ENCODE assay signal across 24 cellular contexts in genomic region chr2:232951891-232952290, GRCh38.
DNase-seq lines count a peak whose midpoint lies in the region; ATAC-seq, FAIRE-seq and TF ChIP-seq lines count a peak whose summit lies in the region.
"Had no signal": no experiment of that assay in that cellular context is flagged by ENCODE, and none has a peak within 500 bp of the region (broad histone marks: within the 10 kb centered on the region; RNA-seq: fewer than 3 reads in every experiment).

No MANE protein-coding gene starts in this region.

- H3K9me3 ChIP-seq in A549, result no peaks in the 10 kb centered on the region
- no peaks in the 10 kb centered on the region for H3K9me3 ChIP-seq in astrocyte (ENCODE audit: insufficient read depth, low read depth, low read length)
- H3K9me3 ChIP-seq: uterus had no signal

- H3K9me3 Mint-ChIP-seq in astrocyte (ENCODE audit: unreplicated experiment), result peaks cover 3% of the 10 kb centered on the region
- H3K9me3 Mint-ChIP-seq: activated CD4-positive, alpha-beta T cell treated with anti-CD3 and anti-CD28 coated beads, Interleukin-2, amount 10 ng/mL, durations not matched to agents 24 days and 14 days; H9; IgD-negative memory B cell; mesothelial cell of epicardium; nephron had no signal

- peaks cover 32% of the 10 kb centered on the region for H3K27me3 Mint-ChIP-seq in astrocyte (ENCODE audit: low read depth, unreplicated experiment)
- H3K27me3 Mint-ChIP-seq: IgD-negative memory B cell had no signal

- no peak overlapping the region for H3K9ac ChIP-seq in astrocyte (ENCODE audit: low read length)

- H3K4me1 Mint-ChIP-seq in astrocyte (ENCODE audit: low read depth, unreplicated experiment), result peaks cover 1% of the 10 kb centered on the region
- H3K4me1 Mint-ChIP-seq: activated CD4-positive, alpha-beta T cell treated with anti-CD3 and anti-CD28 coated beads, Interleukin-2, amount 10 ng/mL, durations not matched to agents 24 days and 14 days had no signal

- no peak for TF ChIP-seq CTCF in A549 (IDR thresholded peaks at IDR 0.05)
- TF ChIP-seq CTCF in astrocyte (IDR thresholded peaks at IDR 0.05; ENCODE audit: insufficient read depth, low read depth, low read length), result no peak

- POLR2A ChIA-PET in A549 (lab: Yijun Ruan, JAX), result no interaction called here

- TF ChIP-seq POLR2A in A549 (IDR thresholded peaks at IDR 0.05; ENCODE audit: low read length), result no peak

- peak overlapping the region; percentile 9 for H3K4me2 ChIP-seq in A549
- H3K4me2 ChIP-seq in astrocyte (ENCODE audit: low read length), result no peak overlapping the region

- H3K4me3 Mint-ChIP-seq in astrocyte (ENCODE audit: unreplicated experiment), result no peak overlapping the region
- H3K4me3 Mint-ChIP-seq: activated CD4-positive, alpha-beta T cell treated with anti-CD3 and anti-CD28 coated beads, Interleukin-2, amount 10 ng/mL, durations not matched to agents 24 days and 14 days; H9; IgD-negative memory B cell; mesothelial cell of epicardium; nephron had no signal

- ATAC-seq in A549, result peak; percentile 68 to 86; a peak in 4 of 6 replicates

- H3K79me2 ChIP-seq in astrocyte (ENCODE audit: insufficient read depth, low read length), result no peaks in the 10 kb centered on the region

- 41% methylated on average over 7 of the region's 7 CpGs for WGBS in A549 (ENCODE audit: missing lambda C conversion rate)

- no peak overlapping the region for H3K4me3 ChIP-seq in A549
- no peak overlapping the region for H3K4me3 ChIP-seq in astrocyte (ENCODE audit: insufficient read depth, low read depth, low read length)
- H3K4me3 ChIP-seq: skin epidermis, uterus had no signal

- H2AFZ ChIP-seq in astrocyte (ENCODE audit: low read depth, low read length), result no peak overlapping the region

- TF ChIP-seq RAD21 in A549 (conservative IDR thresholded peaks at IDR 0.05 in 1 of 2, IDR thresholded peaks at IDR 0.05 in 1 of 2), result no peak

- H3K4me1 ChIP-seq in A549 (peaks cover 6% of the 10 kb centered on the region; the same call in 1 of the 3 replicates), astrocyte (ENCODE audit: insufficient read depth, low read length) (no peaks in the 10 kb centered on the region)
- H3K4me1 ChIP-seq: uterus had no signal

- H3K27me3 ChIP-seq in astrocyte (ENCODE audit: insufficient read depth, low read length), result peaks cover 8% of the 10 kb centered on the region
- H3K27me3 ChIP-seq: uterus had no signal

- H4K20me1 ChIP-seq in astrocyte (ENCODE audit: insufficient read depth, low read length), result no peaks in the 10 kb centered on the region

- TF ChIP-seq EP300 in A549 (IDR thresholded peaks at IDR 0.05), result no peak

- H3K27ac ChIP-seq in A549, result 0 out of 6 replicates have a peak overlapping the region, but pooled peaks of 1 of the 2 experiments have one; percentile 9
- H3K27ac ChIP-seq in astrocyte (ENCODE audit: low read depth, low read length), result no peak overlapping the region
- H3K27ac ChIP-seq in caudate nucleus (ENCODE audit: low read depth, low read length), result no peak overlapping the region
- H3K27ac ChIP-seq: C4-2B, HL-60, skin epidermis, uterus had no signal

- no peak overlapping the region for H3K27ac Mint-ChIP-seq in astrocyte (ENCODE audit: unreplicated experiment)
- H3K27ac Mint-ChIP-seq: activated CD4-positive, alpha-beta T cell treated with anti-CD3 and anti-CD28 coated beads, Interleukin-2, amount 10 ng/mL, durations not matched to agents 24 days and 14 days; IgD-negative memory B cell; mesothelial cell of epicardium; nephron had no signal

- no peaks in the 10 kb centered on the region for H3K36me3 ChIP-seq in astrocyte (ENCODE audit: insufficient read depth, low read length)
- H3K36me3 ChIP-seq: uterus had no signal

- DNase-seq in A549 (ENCODE audit: low read depth in 1 of 2, low spot score in 1 of 2) (peak in 1 of 2 experiments; percentile 31), HTR-8/SVneo (ENCODE audit: insufficient read length, low spot score) (peak; percentile 54), astrocyte (ENCODE audit: low read depth) (peak; percentile 15), islet precursor cell (peak; percentile 85), caudate nucleus (lab: John Stamatoyannopoulos, UW) (no peak), NCI-H748 (lab: John Stamatoyannopoulos, UW; ENCODE audit: unreplicated experiment) (no peak)
- no peak for DNase-seq in stimulated activated CD4-positive, alpha-beta T cell treated with anti-CD3 and anti-CD28 coated beads, Interleukin-15, amount 100 ng/mL, for 24 hours
- DNase-seq in activated naive CD4-positive, alpha-beta T cell treated with anti-CD3 and anti-CD28 coated beads, Interleukin-2, amount 50 U/mL, for 16 hours, result no peak
- DNase-seq: ACHN; activated CD4-positive, alpha-beta T cell treated with anti-CD3 and anti-CD28 coated beads, Interleukin-2, amount 10 ng/mL, durations not matched to agents 24 days and 14 days; cerebellar nuclear complex; effector CD8-positive, alpha-beta T cell; H9; MV-4-11; NCI-H1694 treated with DMSO at 0.1 percent for 48 hours; stimulated activated CD4-positive, alpha-beta T cell treated with anti-CD3 and anti-CD28 coated beads, Interleukin-4, amount 100 ng/mL, for 1 hour; uterus had no signal

- H3K36me3 Mint-ChIP-seq in astrocyte (ENCODE audit: low read depth, unreplicated experiment), result no peaks in the 10 kb centered on the region
- H3K36me3 Mint-ChIP-seq: mesothelial cell of epicardium had no signal

- CTCF ChIA-PET in A549 (lab: Yijun Ruan, JAX), result interaction anchor here (0.6 kb wide), 1 partner anchor 102 kb away, joined by 3 read pairs; no protein-coding TSS in a partner anchor

- FAIRE-seq in A549 (lab: Jason Lieb, UNC) (no peak), HTR-8/SVneo (lab: Jason Lieb, UNC) (no peak), astrocyte (lab: Jason Lieb, UNC) (no peak)
- FAIRE-seq: GM12891 had no signal

TF ChIP-seq in A549, 52 proteins besides CTCF, POLR2A, EP300 and RAD21:
- TF ChIP-seq CHD4 (IDR thresholded peaks at IDR 0.05; ENCODE audit: borderline replicate concordance) (no peak), RNF2 (IDR thresholded peaks at IDR 0.05; ENCODE audit: borderline replicate concordance, low read depth) (no peak), CBX2 (IDR thresholded peaks at IDR 0.05; ENCODE audit: borderline replicate concordance, low read depth) (no peak), REST (IDR thresholded peaks at IDR 0.05) (no peak), USF2 (IDR thresholded peaks at IDR 0.05) (no peak), SMC3 (IDR thresholded peaks at IDR 0.05) (no peak), NPAS2 (CRISPR knock-in tag; IDR thresholded peaks at IDR 0.05; ENCODE audit: borderline replicate concordance) (no peak), RFX5 (IDR thresholded peaks at IDR 0.05) (no peak)

Comparison
In these comparisons a context has a peak if more than half of its experiments do, and no peak if none do; other contexts are left out.
1. DNase-seq: peak in HTR-8/SVneo (single experiment), astrocyte (single experiment) and islet precursor cell (single experiment); none in caudate nucleus (0 of 61), stimulated activated CD4-positive, alpha-beta T cell treated with anti-CD3 and anti-CD28 coated beads, Interleukin-15, amount 100 ng/mL, for 24 hours (single experiment), NCI-H748 (single experiment) and activated naive CD4-positive, alpha-beta T cell treated with anti-CD3 and anti-CD28 coated beads, Interleukin-2, amount 50 U/mL, for 16 hours (single experiment).